1 cellular context compared by ENCODE assay signal in genomic region chr21:46294647-46295176, GRCh38.
TF ChIP-seq lines count a peak whose summit lies in the region.

No MANE protein-coding gene starts in this region.

TF ChIP-seq in K562, 482 proteins besides CTCF, POLR2A, EP300 and RAD21 (continued from another document and continues in another):
- TF ChIP-seq ZFP91 (CRISPR knock-in tag; IDR thresholded peaks at IDR 0.05) (no peak), ZBTB49 (CRISPR knock-in tag; IDR thresholded peaks at IDR 0.05; ENCODE audit: borderline replicate concordance) (no peak), MNT (conservative IDR thresholded peaks at IDR 0.05) (peak in 1 of 2 experiments; percentile 39; a peak in 1 of 4 replicates), PRMT5 (CRISPR knock-in tag; IDR thresholded peaks at IDR 0.05) (no peak), KDM4B (IDR thresholded peaks at IDR 0.05; ENCODE audit: borderline replicate concordance in 2 of 2, low read depth in 1 of 2) (no peak), ZKSCAN1 (IDR thresholded peaks at IDR 0.05; ENCODE audit: low read depth, low read length) (no peak), ZNF780A (CRISPR knock-in tag; IDR thresholded peaks at IDR 0.05) (no peak), TOE1 (IDR thresholded peaks at IDR 0.05; ENCODE audit: borderline replicate concordance) (peak; percentile 44; the same call in 1 of the 2 replicates), TOE1 (CRISPR knock-in tag; IDR thresholded peaks at IDR 0.05; ENCODE audit: borderline replicate concordance, low read depth) (no peak), ZFPM2 (CRISPR knock-in tag; IDR thresholded peaks at IDR 0.05) (no peak), ETV5 (CRISPR knock-in tag; IDR thresholded peaks at IDR 0.05; ENCODE audit: low read depth) (peak; percentile 90), HNRNPLL (IDR thresholded peaks at IDR 0.05; ENCODE audit: low read depth, low read length, poor library complexity, severe bottlenecking) (no peak), ZNF655 (CRISPR knock-in tag; IDR thresholded peaks at IDR 0.05) (no peak), THRAP3 (IDR thresholded peaks at IDR 0.05; ENCODE audit: borderline replicate concordance) (no peak), MLLT1 (IDR thresholded peaks at IDR 0.05) (no peak), MYC (IDR thresholded peaks at IDR 0.05; ENCODE audit: low read depth, low read length) (no peak), MYC (CRISPR knock-in tag; IDR thresholded peaks at IDR 0.05; ENCODE audit: borderline replicate concordance, low read depth) (no peak), ZNF584 (CRISPR knock-in tag; IDR thresholded peaks at IDR 0.05; ENCODE audit: low read depth) (no peak), CHAMP1 (IDR thresholded peaks at IDR 0.05) (no peak), SLC30A9 (CRISPR knock-in tag; IDR thresholded peaks at IDR 0.05) (no peak), SRSF9 (IDR thresholded peaks at IDR 0.05; ENCODE audit: borderline replicate concordance, low read depth, low read length) (no peak), HES1 (IDR thresholded peaks at IDR 0.05; ENCODE audit: low read depth) (peak; percentile 80), XRCC4 (IDR thresholded peaks at IDR 0.05; ENCODE audit: extremely low read depth, insufficient read depth, insufficient read length) (no peak), RBM22 (IDR thresholded peaks at IDR 0.05; ENCODE audit: low read depth, low read length, poor library complexity, severe bottlenecking) (no peak), MAFF (IDR thresholded peaks at IDR 0.05; ENCODE audit: low read length) (no peak), BMI1 (IDR thresholded peaks at IDR 0.05; ENCODE audit: low read length) (no peak), TEAD2 (tag; IDR thresholded peaks at IDR 0.05) (no peak), ZNF696 (CRISPR knock-in tag; conservative IDR thresholded peaks at IDR 0.05) (no peak), ZEB2 (IDR thresholded peaks at IDR 0.05) (peak; percentile 55; the same call in 1 of the 2 replicates), ZNF785 (CRISPR knock-in tag; IDR thresholded peaks at IDR 0.05) (no peak), ZNF280B (CRISPR knock-in tag; IDR thresholded peaks at IDR 0.05) (no peak), RNF219 (CRISPR knock-in tag; IDR thresholded peaks at IDR 0.05) (no peak), TCF3 (CRISPR knock-in tag; IDR thresholded peaks at IDR 0.05) (peak; percentile 70), HINFP (tag; conservative IDR thresholded peaks at IDR 0.05; ENCODE audit: low read depth) (0 out of 2 replicates have a peak, but pooled peaks have one; percentile 8), SMARCE1 (IDR thresholded peaks at IDR 0.05) (peak; percentile 73), ZSCAN32 (CRISPR knock-in tag; IDR thresholded peaks at IDR 0.05) (no peak; the same call in 1 of the 2 replicates), ZNF444 (CRISPR knock-in tag; IDR thresholded peaks at IDR 0.05) (no peak), TAF9B (IDR thresholded peaks at IDR 0.05; ENCODE audit: partially characterized antibody) (no peak), NFATC3 (IDR thresholded peaks at IDR 0.05) (no peak), ZBTB33 (CRISPR knock-in tag; IDR thresholded peaks at IDR 0.05) (no peak), L3MBTL2 (IDR thresholded peaks at IDR 0.05) (peak; percentile 56; the same call in 1 of the 2 replicates), MAX (CRISPR knock-in tag; IDR thresholded peaks at IDR 0.05) (peak; percentile 45), DDX20 (tag; IDR thresholded peaks at IDR 0.05; ENCODE audit: low read depth) (no peak)
